ENCODE assay signal across 9 cellular contexts in genomic region chr16:87635541-87636049, GRCh38. TPM values are rescaled to one million over a fixed set of nuclear protein-coding genes. Genes with fewer than 3 reads are reported as not detected.
DNase-seq lines count a peak whose midpoint lies in the region; ATAC-seq, FAIRE-seq and TF ChIP-seq lines count a peak whose summit lies in the region.
"Had no signal": no experiment of that assay in that cellular context is flagged by ENCODE, and none has a peak within 500 bp of the region (broad histone marks: within the 10 kb centered on the region; RNA-seq: fewer than 3 reads in every experiment).

No MANE protein-coding gene starts in this region.

- H3K9me3 ChIP-seq in SJCRH30 (replicated peaks) (peaks cover 3% of the 10 kb centered on the region; the same call in 1 of the 2 replicates), pancreas (no peaks in the 10 kb centered on the region), tibial artery (peaks cover 0 to 8% (median 7%) of the 10 kb centered on the region in 3 donors)

- no peak overlapping the region for H3K4me3 ChIP-seq in SJCRH30
- H3K4me3 ChIP-seq in foreskin fibroblast (ENCODE audit: low read depth in 1 of 2, low read length in 2 of 2) = no peak overlapping the region
- H3K4me3 ChIP-seq in pancreas = no peak overlapping the region
- peak overlapping the region in 1 of 2 donors; percentile 11 for H3K4me3 ChIP-seq in tibial artery

- H3K27me3 ChIP-seq in SJCRH30 (no peaks in the 10 kb centered on the region), pancreas (no peaks in the 10 kb centered on the region), tibial artery (peaks cover 0 to 36% of the 10 kb centered on the region in 2 donors)

- intact Hi-C loops in pancreas (cut with DNase I) = loop anchor here in 1 of 3 donors (10.0 kb wide), 1 partner anchor 221 kb away; no protein-coding TSS in a partner anchor
- intact Hi-C loops in tibial artery (cut with DNase I; ENCODE audit: low total_unique reads) = loop anchor here (5.0 kb wide), 2 partner anchors 88 to 218 kb away; no protein-coding TSS in a partner anchor

- ATAC-seq in pancreas = peak; percentile 70 to 91 (median 86)
- no peak for ATAC-seq in HG03108 (IDR thresholded peaks at IDR 0.05; ENCODE audit: unreplicated experiment)

- FAIRE-seq in pancreas (lab: Jason Lieb, UNC) = no peak
- FAIRE-seq: TTC549 had no signal

- TF ChIP-seq CTCF in foreskin fibroblast (IDR thresholded peaks at IDR 0.05; ENCODE audit: low read depth, low read length) = peak; percentile 63
- peak in 2 of 4 donors; percentile 14 to 21 for TF ChIP-seq CTCF in pancreas (IDR thresholded peaks at IDR 0.05)
- peak; percentile 42 to 49 for TF ChIP-seq CTCF in tibial artery (IDR thresholded peaks at IDR 0.05)

- H3K36me3 ChIP-seq in SJCRH30 (no peaks in the 10 kb centered on the region), pancreas (no peaks in the 10 kb centered on the region), tibial artery (no peaks in the 10 kb centered on the region)

- DNase-seq in D341Med (ENCODE audit: low spot score) = peak; percentile 89
- peak; percentile 95 for DNase-seq in HuH-7.5 (ENCODE audit: low spot score)
- peak; percentile 51 to 61 for DNase-seq in SJCRH30
- DNase-seq in activated effector memory CD4-positive, alpha-beta T cell treated with Interleukin-2 at 50 U/mL for 16 hours = peak; percentile 62
- peak; percentile 17 to 59 for DNase-seq in foreskin fibroblast
- DNase-seq in pancreas = peak in 5 of 6 donors; percentile 30 to 73 (median 51)
- DNase-seq in tibial artery = no peak

- H3K4me1 ChIP-seq in SJCRH30 (peaks cover 3% of the 10 kb centered on the region; the same call in 1 of the 2 replicates), pancreas (peaks cover 0 to 10% (median 8%) of the 10 kb centered on the region in 3 donors), tibial artery (peaks cover 0 to 18% (median 14%) of the 10 kb centered on the region in 4 donors)

- H3K27ac ChIP-seq in SJCRH30 (no peak overlapping the region), pancreas (no peak overlapping the region), tibial artery (no peak overlapping the region)

- 12 to 15% methylated on average over 21 to 23 of the region's 23 CpGs for WGBS in pancreas, 2 donors

RNA-seq across cellular contexts. Expression of gene JPH3, which starts 33.3 kb away (rescaled TPM):
- total RNA-seq in SJCRH30 (2014; rRNA removed; shearing (Covaris generic)) = not detected in 2 replicates
- under 1 TPM; 0.09 to 0.79 (median 0.21) TPM for total RNA-seq in pancreas
- polyA plus RNA-seq in pancreas = 1 to 10 TPM in 1 of 2 donors, under 1 TPM in 1; 0.53 to 1.9 TPM

Comparison
In these comparisons a context has a peak if more than half of its experiments do, and no peak if none do; other contexts are left out.
1. DNase-seq: peak in D341Med (single experiment), HuH-7.5 (single experiment), SJCRH30 (2 of 2), activated effector memory CD4-positive, alpha-beta T cell treated with Interleukin-2 at 50 U/mL for 16 hours (single experiment), foreskin fibroblast (2 of 2) and pancreas (5 of 6); none in tibial artery (0 of 2).